ENCODE assay signal across 8 cellular contexts in the genomic region with DNA sequence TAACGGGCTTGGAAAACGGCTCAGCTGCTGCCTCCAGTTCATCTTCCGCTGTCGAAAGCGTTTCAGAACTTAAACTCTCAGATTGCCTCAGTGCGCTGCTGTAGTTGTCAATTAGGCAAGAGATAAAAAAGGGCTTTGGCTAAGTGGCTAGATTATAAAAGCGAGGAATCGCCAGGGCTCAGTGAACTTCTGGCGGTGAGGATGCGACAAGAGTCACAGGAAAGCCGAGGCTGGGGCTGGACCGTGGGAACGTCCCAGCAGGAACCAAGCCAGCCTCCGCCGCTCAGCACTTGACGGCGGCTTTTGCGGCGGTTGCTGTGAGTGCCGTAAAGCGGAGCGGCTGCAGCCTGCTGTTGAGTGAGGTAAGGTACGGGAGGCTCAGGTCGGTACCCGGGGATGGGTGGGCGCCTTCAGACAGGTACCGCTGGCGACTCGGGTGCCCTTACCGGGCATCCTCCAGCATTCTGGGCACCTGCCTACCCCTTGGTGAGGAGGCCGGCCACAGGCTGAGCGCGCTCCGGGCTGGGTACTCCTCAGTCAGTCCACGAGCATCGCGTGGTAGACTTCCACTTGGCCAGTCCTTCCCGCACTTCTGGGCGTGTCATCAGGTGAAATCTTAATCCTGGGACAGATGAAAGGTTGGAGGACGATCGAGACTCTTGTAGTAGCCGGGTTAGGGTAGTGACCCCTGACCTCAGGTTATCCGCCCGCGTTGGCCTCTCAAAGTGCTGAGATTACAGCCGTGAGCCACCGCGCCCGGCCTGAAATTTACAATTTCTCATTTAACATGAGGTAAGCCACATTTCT. TPM values are rescaled to one million over a fixed set of nuclear protein-coding genes. Genes with fewer than 3 reads are reported as not detected.
DNase-seq lines count a peak whose midpoint lies in the region; ATAC-seq and TF ChIP-seq lines count a peak whose summit lies in the region.

Gene FKTN, plus strand, starts transcription at position 328 of the 807 bp plus-strand sequence. CDS start 16,902 bp downstream, outside the sequence.

- peaks cover 28% of the 10 kb centered on the region for H3K36me3 Mint-ChIP-seq in activated naive CD8-positive, alpha-beta T cell treated with anti-CD3 and anti-CD28 coated beads, Interleukin-2, amount 50 U/mL, for 24 hours (ENCODE audit: low read depth)

- H3K9me3 Mint-ChIP-seq in activated naive CD8-positive, alpha-beta T cell treated with anti-CD3 and anti-CD28 coated beads, Interleukin-2, amount 50 U/mL, for 24 hours, result peaks cover 18% of the 10 kb centered on the region

- H3K27me3 Mint-ChIP-seq in activated naive CD8-positive, alpha-beta T cell treated with anti-CD3 and anti-CD28 coated beads, Interleukin-2, amount 50 U/mL, for 24 hours, result no peaks in the 10 kb centered on the region

- H3K27me3 ChIP-seq in heart left ventricle, result no peaks in the 10 kb centered on the region
- H3K27me3 ChIP-seq in upper lobe of left lung, result no peaks in the 10 kb centered on the region

- H3K27ac Mint-ChIP-seq in activated naive CD8-positive, alpha-beta T cell treated with anti-CD3 and anti-CD28 coated beads, Interleukin-2, amount 50 U/mL, for 24 hours, result peak within 1 kb of the TSS; percentile 82

- H3K9me3 ChIP-seq in heart left ventricle, result peaks cover 0 to 11% (median under 1%) of the 10 kb centered on the region in 12 donors
- H3K9me3 ChIP-seq in upper lobe of left lung, result peaks cover 0 to under 1% (median 0%) of the 10 kb centered on the region in 4 donors

- TF ChIP-seq POLR2A in heart left ventricle (IDR thresholded peaks at IDR 0.05) (peak in 1 of 2 donors; percentile 40), upper lobe of left lung (IDR thresholded peaks at IDR 0.05) (peak in 1 of 4 donors; percentile 33)

- peak within 1 kb of the TSS; percentile 42 to 87 (median 74) for H3K27ac ChIP-seq in heart left ventricle
- H3K27ac ChIP-seq in upper lobe of left lung, result peak within 1 kb of the TSS in 3 of 4 donors; percentile 48 to 75 (median 73)

- H3K4me1 Mint-ChIP-seq in activated naive CD8-positive, alpha-beta T cell treated with anti-CD3 and anti-CD28 coated beads, Interleukin-2, amount 50 U/mL, for 24 hours, result peaks cover 21% of the 10 kb centered on the region

- H3K4me3 Mint-ChIP-seq in activated naive CD8-positive, alpha-beta T cell treated with anti-CD3 and anti-CD28 coated beads, Interleukin-2, amount 50 U/mL, for 24 hours, result peak within 1 kb of the TSS; percentile 92

- peaks cover 0 to 10% (median 0%) of the 10 kb centered on the region in 9 donors for H3K36me3 ChIP-seq in heart left ventricle
- H3K36me3 ChIP-seq in upper lobe of left lung, result no peaks in the 10 kb centered on the region

- TF ChIP-seq CTCF in GM12865 (IDR thresholded peaks at IDR 0.05; ENCODE audit: insufficient read depth, low read depth, low read length, missing control alignments) (no peak), heart left ventricle (IDR thresholded peaks at IDR 0.05) (no peak), upper lobe of left lung (IDR thresholded peaks at IDR 0.05) (no peak)

- H3K4me3 ChIP-seq in GM12865 (ENCODE audit: low read depth, low read length), result peak within 1 kb of the TSS; percentile 60
- peak within 1 kb of the TSS; percentile 62 to 97 (median 82) for H3K4me3 ChIP-seq in heart left ventricle
- peak within 1 kb of the TSS; percentile 80 to 95 (median 90) for H3K4me3 ChIP-seq in upper lobe of left lung

- DNase-seq in GM12865 (ENCODE audit: low read depth) (peak; percentile 93), NCI-H1092 treated with DMSO at 0.1 percent for 48 hours (lab: John Stamatoyannopoulos, UW) (peak; percentile 78), SW480 (ENCODE audit: low spot score) (peak; percentile 89), heart left ventricle (peak; percentile 89 to 94 (median 92)), posterior vena cava (ENCODE audit: low spot score) (peak; percentile 96), upper lobe of left lung (peak; percentile 91 to 93)
- DNase-seq in activated naive CD8-positive, alpha-beta T cell treated with anti-CD3 and anti-CD28 coated beads, Interleukin-2, amount 50 U/mL, for 24 hours, result peak; percentile 84

- H3K4me1 ChIP-seq in heart left ventricle, result peaks cover 0 to 13% (median 8%) of the 10 kb centered on the region in 12 donors
- peaks cover 7 to 11% (median 7%) of the 10 kb centered on the region in 4 donors for H3K4me1 ChIP-seq in upper lobe of left lung

- 1% methylated on average over 38 to 49 of the region's 49 CpGs for WGBS in heart left ventricle, 4 donors
- 1% methylated on average over 35 to 45 of the region's 49 CpGs for WGBS in upper lobe of left lung, 2 donors

- intact Hi-C loops in heart left ventricle (cut with DNase I), result loop anchor here in 4 of 10 donors (5.0 to 10.0 kb wide), 3 partner anchors 106 to 811 kb away; partner anchors contain the start of gene NIPSNAP3A (in 1 of the 4)
- intact Hi-C loops in posterior vena cava (cut with DNase I), result no loop called here

- ATAC-seq in HG02623 (IDR thresholded peaks at IDR 0.05; ENCODE audit: unreplicated experiment) (peak; percentile 96), heart left ventricle (peak; percentile 90 to 98 (median 98)), upper lobe of left lung (ENCODE audit: low FRiP score in 2 of 2) (peak; percentile 96 to 99)
- ATAC-seq in activated naive CD8-positive, alpha-beta T cell treated with anti-CD3 and anti-CD28 coated beads, Interleukin-2, amount 50 U/mL, for 24 hours, result peak; percentile 97

- no peak for TF ChIP-seq EP300 in upper lobe of left lung (IDR thresholded peaks at IDR 0.05)

RNA-seq across cellular contexts. Expression of gene FKTN, which starts in this region (rescaled TPM):
- 10 to 100 TPM in 3 of 9 donors, 1 to 10 TPM in 6; 3.5 to 12.9 (median 7.2) TPM for total RNA-seq in heart left ventricle
- polyA plus RNA-seq in heart left ventricle, result 1 to 10 TPM; 2.3 to 4.0 TPM
- total RNA-seq in posterior vena cava, result 10 to 100 TPM; 14.7 to 17.4 TPM
- total RNA-seq in upper lobe of left lung, result 10 to 100 TPM in 2 of 6 donors, 1 to 10 TPM in 4; 3.8 to 11.5 (median 8.3) TPM

Comparison
In these comparisons a context has a peak if more than half of its experiments do, and no peak if none do; other contexts are left out.
1. Peak in every context shown above with its lines: DNase-seq, ATAC-seq, H3K4me3 ChIP-seq and H3K27ac ChIP-seq.